ENCODE assay signal across 7 cellular contexts in the genomic region with DNA sequence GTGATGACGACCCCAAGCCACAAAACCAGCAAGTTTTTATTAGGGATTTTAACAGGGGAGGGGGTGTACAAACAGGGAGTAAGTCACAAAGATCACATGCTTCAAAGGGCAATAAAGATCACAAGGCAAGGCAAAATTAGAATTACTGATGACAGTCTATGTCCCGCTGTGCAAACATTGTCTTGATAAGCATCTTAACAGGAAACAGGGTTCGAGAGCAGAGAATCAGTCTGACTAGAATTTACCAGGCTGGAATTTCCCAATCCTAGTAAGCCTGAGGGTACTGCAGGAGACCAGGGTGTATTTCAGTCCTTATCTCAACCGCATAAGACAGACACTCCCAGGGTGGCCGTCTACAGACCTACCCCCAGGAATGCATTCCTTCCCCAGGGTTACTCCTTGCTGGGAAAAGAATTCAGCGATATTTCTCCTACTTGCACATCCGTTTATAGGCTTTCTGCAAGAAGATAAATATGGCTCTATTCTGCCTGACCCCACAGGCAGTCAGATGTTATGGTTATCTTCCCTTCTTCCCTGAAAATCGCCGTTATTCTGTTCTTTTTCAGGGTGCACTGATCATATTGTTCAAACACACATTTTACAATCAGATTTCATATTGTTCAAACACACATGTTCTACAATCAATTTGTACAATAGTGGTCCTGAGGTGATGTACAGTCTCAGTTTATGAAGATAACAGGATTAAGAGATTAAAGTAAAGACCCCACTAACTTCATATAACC. TPM values are rescaled to one million over a fixed set of nuclear protein-coding genes. Genes with fewer than 3 reads are reported as not detected.
A peak's percentile ranks its signal among the peaks of the same experiment; 100 is the strongest.
DNase-seq lines count a peak whose midpoint lies in the region; TF ChIP-seq lines count a peak whose summit lies in the region.
"Not testable (repeated sequence)": the region's sequence is repeated elsewhere in the genome, so short reads cannot be mapped to it uniquely, and the experiment has no call there.

No MANE protein-coding gene starts in this region.

- H2AFZ ChIP-seq in hepatocyte = not testable (repeated sequence)

- not testable (repeated sequence) for TF ChIP-seq CTCF in brain microvascular endothelial cell (IDR thresholded peaks at IDR 0.05; ENCODE audit: low read depth, low read length, missing control alignments); hepatocyte (IDR thresholded peaks at IDR 0.05; ENCODE audit: poor library complexity)

- H2BK120ac ChIP-seq in mesendoderm (ENCODE audit: low read depth, low read length) = not testable (repeated sequence)

- in situ Hi-C loops in brain microvascular endothelial cell (cut with HindIII; ENCODE audit: low pct_ligation_motif_present, low sequenced_read_pairs) = not testable (repeated sequence)

- not testable (repeated sequence) for H3K18ac ChIP-seq in mesendoderm (ENCODE audit: low read length)

- H3K23ac ChIP-seq in mesendoderm (ENCODE audit: low read length) = not testable (repeated sequence)

- not testable (repeated sequence) for H3K4me2 ChIP-seq in hepatocyte; mesendoderm (ENCODE audit: low read length)

- H2BK5ac ChIP-seq in mesendoderm (ENCODE audit: low read length) = not testable (repeated sequence)

- not testable (repeated sequence) for H3K4me1 ChIP-seq in hepatocyte (ENCODE audit: insufficient read depth); mesendoderm (ENCODE audit: control insufficient read depth, low read depth, low read length)

- not testable (repeated sequence) for H3K79me1 ChIP-seq in mesendoderm (ENCODE audit: low read length)

- H4K5ac ChIP-seq in mesendoderm (ENCODE audit: low read length) = not testable (repeated sequence)

- H3K4me3 ChIP-seq in Jurkat, Clone E6-1 (ENCODE audit: low read length); brain microvascular endothelial cell (ENCODE audit: low read depth, low read length); hepatocyte; mesendoderm (ENCODE audit: low read length): not testable (repeated sequence)
- H3K4me3 ChIP-seq in SK-N-MC = peak overlapping the region; percentile 55; the same call in 1 of the 2 replicates

- not testable (repeated sequence) for H3K9ac ChIP-seq in SK-N-MC (ENCODE audit: insufficient read length); mesendoderm (ENCODE audit: low read length)

- not testable (repeated sequence) for H3K27me3 ChIP-seq in brain microvascular endothelial cell (replicated peaks); hepatocyte; mesendoderm (ENCODE audit: insufficient read depth, low read length, poor library complexity)

- not testable (repeated sequence) for H4K8ac ChIP-seq in mesendoderm (ENCODE audit: low read depth, low read length)

- not testable (repeated sequence) for H3K56ac ChIP-seq in mesendoderm (ENCODE audit: low read length)

- H3K79me2 ChIP-seq in hepatocyte; mesendoderm (ENCODE audit: control insufficient read depth, insufficient read depth, low read length): not testable (repeated sequence)

- 48% methylated on average over 9 of the region's 9 CpGs for WGBS in hepatocyte (ENCODE audit: low lambda C conversion rate, missing lambda C conversion rate)
- WGBS in mesendoderm (ENCODE audit: extremely low coverage, insufficient coverage, low lambda C conversion rate) = no CpG with 5 or more reads among the region's 9 CpGs

- H2BK15ac ChIP-seq in mesendoderm (replicated peaks; ENCODE audit: low read depth) = not testable (repeated sequence)

- H2AK5ac ChIP-seq in mesendoderm (ENCODE audit: low read length) = not testable (repeated sequence)

- not testable (repeated sequence) for H4K20me1 ChIP-seq in hepatocyte (ENCODE audit: insufficient read depth, poor library complexity, severe bottlenecking)

- peak overlapping the region; percentile 94 for H3K27ac ChIP-seq in SK-N-MC
- H3K27ac ChIP-seq in brain microvascular endothelial cell = peak overlapping the region; percentile 91
- H3K27ac ChIP-seq in hepatocyte = peak overlapping the region; percentile 76
- not testable (repeated sequence) for H3K27ac ChIP-seq in mesendoderm (ENCODE audit: low read depth, low read length)

- DNase-seq in A172 (ENCODE audit: low spot score) (peak; percentile 87), EH (ENCODE audit: low read depth) (peak; percentile 72), SK-N-MC (ENCODE audit: low read depth, low spot score) (peak; percentile 98), brain microvascular endothelial cell (peak; percentile 91), mesendoderm (peak; percentile 22)
- DNase-seq in Jurkat, Clone E6-1 (ENCODE audit: low read depth, low spot score) = peak; percentile 9
- not testable (repeated sequence) for DNase-seq in hepatocyte (ENCODE audit: low spot score)

- H3K9me3 ChIP-seq in SK-N-MC (ENCODE audit: low read depth, low read length); hepatocyte (ENCODE audit: low read depth): not testable (repeated sequence)

- H3K9me2 ChIP-seq in hepatocyte (replicated peaks; ENCODE audit: insufficient read depth) = not testable (repeated sequence)

- peaks cover 12% of the 10 kb centered on the region; the same call in 1 of the 2 replicates for H3K36me3 ChIP-seq in SK-N-MC (ENCODE audit: insufficient read depth, low read length)
- H3K36me3 ChIP-seq in brain microvascular endothelial cell (replicated peaks); hepatocyte (replicated peaks; ENCODE audit: insufficient read depth, low read depth); mesendoderm (ENCODE audit: control insufficient read depth, insufficient read depth, low read length): not testable (repeated sequence)

- H3K4ac ChIP-seq in mesendoderm (ENCODE audit: low read depth, low read length) = not testable (repeated sequence)

RNA-seq across cellular contexts. Expression of gene MANBA, which starts 41.8 kb away (rescaled TPM):
- total RNA-seq in A172 (2014; rRNA removed; shearing (Covaris generic)) = 29.9 and 32.8 TPM in 2 replicates
- polyA plus RNA-seq in Jurkat, Clone E6-1 (2012; ENCODE audit: insufficient read depth, insufficient read length) = 14.3 TPM
- total RNA-seq in hepatocyte = 91.4 and 98.1 TPM in 2 replicates
- polyA plus RNA-seq in hepatocyte = 37.5 and 52.0 TPM in 2 replicates
- 6.9 TPM for polyA plus RNA-seq in mesendoderm (2013, experiment 1 of 2)
- polyA plus RNA-seq in mesendoderm (2013, experiment 2 of 2) = 6.6 TPM
